In the genomic region with DNA sequence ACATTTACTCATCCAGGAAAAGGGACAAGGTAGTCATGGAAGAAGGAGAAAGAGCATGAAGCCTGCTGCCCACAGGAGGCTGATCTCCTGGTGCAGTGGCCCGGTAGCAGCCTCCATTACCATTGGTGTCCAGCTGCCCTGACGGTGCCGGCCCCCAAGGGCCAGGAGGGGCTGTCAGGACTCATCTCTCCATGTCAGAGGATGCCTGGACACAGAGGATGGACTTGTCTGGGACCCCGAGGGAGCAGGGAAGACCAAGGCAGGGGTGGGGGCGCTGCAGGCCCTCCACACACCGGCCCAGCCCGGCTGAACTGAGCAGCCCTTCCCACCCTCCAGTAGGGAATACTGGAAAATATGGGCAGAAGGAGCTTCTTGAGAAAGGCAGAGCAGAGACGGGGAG, we compare ENCODE assay signal across 23 cellular contexts. TPM values are rescaled to one million over a fixed set of nuclear protein-coding genes. Genes with fewer than 3 reads are reported as not detected.
DNase-seq lines count a peak whose midpoint lies in the region; TF ChIP-seq lines count a peak whose summit lies in the region.
"Had no signal": no experiment of that assay in that cellular context is flagged by ENCODE, and none has a peak within 500 bp of the region (broad histone marks: within the 10 kb centered on the region; RNA-seq: fewer than 3 reads in every experiment).

No MANE protein-coding gene starts in this region.

- H3K36me3 ChIP-seq in mammary epithelial cell (ENCODE audit: insufficient read depth, low read length) (no peaks in the 10 kb centered on the region), transverse colon (no peaks in the 10 kb centered on the region)
- H3K36me3 ChIP-seq: BE2C; BLaER1 treated with 17β-estradiol and CSF1 and Interleukin-3, amounts not matched to agents 10 nM and 100 nM; HAP-1 had no signal

- H3K4me1 ChIP-seq in mammary epithelial cell (ENCODE audit: insufficient read depth, low read length) (no peaks in the 10 kb centered on the region), transverse colon (no peaks in the 10 kb centered on the region)
- H3K4me1 ChIP-seq: A549; BE2C; BLaER1 treated with 17β-estradiol and CSF1 and Interleukin-3, amounts not matched to agents 10 nM and 100 nM; HAP-1 had no signal

- H3K9me3 ChIP-seq in mammary epithelial cell (replicated peaks; ENCODE audit: insufficient read depth, low read length) (peaks cover 8% of the 10 kb centered on the region), transverse colon (no peaks in the 10 kb centered on the region)
- H3K9me3 ChIP-seq: A549, BE2C, HAP-1 had no signal

- 83% methylated on average over 8 of the region's 8 CpGs for WGBS in mammary epithelial cell (ENCODE audit: low coverage, missing lambda C conversion rate)
- WGBS in transverse colon (ENCODE audit: low coverage in 1 of 2), 2 donors, result 70 to 85% methylated on average over 2 to 8 of the region's 8 CpGs

- H3K9me3 Mint-ChIP-seq in MCF 10A (ENCODE audit: unreplicated experiment), result no peaks in the 10 kb centered on the region
- H3K9me3 Mint-ChIP-seq in osteocyte (ENCODE audit: unreplicated experiment), result peaks cover 33% of the 10 kb centered on the region
- H3K9me3 Mint-ChIP-seq: CD4-positive, alpha-beta T cell had no signal

- no peak for TF ChIP-seq CTCF in MCF 10A (IDR thresholded peaks at IDR 0.05; ENCODE audit: unreplicated experiment)
- TF ChIP-seq CTCF in mammary epithelial cell (conservative IDR thresholded peaks at IDR 0.05 in 1 of 2, IDR thresholded peaks at IDR 0.05 in 1 of 2; ENCODE audit: extremely low read depth in 1 of 2, insufficient read depth in 1 of 2, low read depth in 1 of 2, low read length in 2 of 2), result no peak
- no peak for TF ChIP-seq CTCF in coronary artery (IDR thresholded peaks at IDR 0.05)
- TF ChIP-seq CTCF in osteocyte (IDR thresholded peaks at IDR 0.05), result no peak
- TF ChIP-seq CTCF in transverse colon (IDR thresholded peaks at IDR 0.05), result no peak

- no peak overlapping the region for H3K4me3 ChIP-seq in mammary epithelial cell (replicated peaks in 1 of 3; ENCODE audit: insufficient read depth in 1 of 3, low read depth in 2 of 3, low read length in 3 of 3)
- no peak overlapping the region for H3K4me3 ChIP-seq in coronary artery
- no peak overlapping the region for H3K4me3 ChIP-seq in transverse colon
- H3K4me3 ChIP-seq: A549; BLaER1 treated with 17β-estradiol and CSF1 and Interleukin-3, amounts not matched to agents 10 nM and 100 nM; GM23338; HAP-1 had no signal

- no peak overlapping the region for H2AFZ ChIP-seq in mammary epithelial cell (ENCODE audit: low read depth, low read length)
- H2AFZ ChIP-seq: GM23338 had no signal

- no peak for TF ChIP-seq EP300 in transverse colon (IDR thresholded peaks at IDR 0.05; ENCODE audit: low read depth)

- BruUV-seq in MCF 10A (replicated peaks; lab: Mats Ljungman, UMichigan) (no TSS peak), mammary epithelial cell (replicated peaks; lab: Mats Ljungman, UMichigan) (no TSS peak)

- dilution Hi-C loops in mammary epithelial cell (cut with HindIII; ENCODE audit: low sequenced_read_pairs), result no loop called here

- no peaks in the 10 kb centered on the region for H4K20me1 ChIP-seq in mammary epithelial cell (ENCODE audit: insufficient read depth, low read length)
- H4K20me1 ChIP-seq: BLaER1 treated with 17β-estradiol and CSF1 and Interleukin-3, amounts not matched to agents 10 nM and 100 nM had no signal

- H3K79me2 ChIP-seq in mammary epithelial cell (ENCODE audit: insufficient read depth, low read length), result no peaks in the 10 kb centered on the region

- H3K27me3 ChIP-seq in mammary epithelial cell (ENCODE audit: insufficient read depth, low read length) (no peaks in the 10 kb centered on the region), transverse colon (no peaks in the 10 kb centered on the region)
- H3K27me3 ChIP-seq: BE2C; BLaER1 treated with 17β-estradiol and CSF1 and Interleukin-3, amounts not matched to agents 10 nM and 100 nM had no signal

- CTCF ChIA-PET in MCF 10A (lab: Yijun Ruan, JAX), result interaction anchor here (0.6 kb wide), 1 partner anchor 457 kb away, joined by 3 read pairs; no protein-coding TSS in a partner anchor
- CTCF ChIA-PET in mammary epithelial cell (lab: Charles Lee; ENCODE audit: low non-redundant PET), result no interaction called here

- in situ Hi-C loops in mammary epithelial cell (cut with MboI; ENCODE audit: low sequenced_read_pairs in 2 of 2), result no loop called here
- in situ Hi-C loops in transverse colon (cut with MboI; ENCODE audit: low pct_ligation_motif_present in 1 of 4, low pct_unique_long_range_greater_than_20kb in 1 of 4, low sequenced_read_pairs in 3 of 4), result no loop called here

- peaks cover 27% of the 10 kb centered on the region for H3K4me1 Mint-ChIP-seq in MCF 10A (ENCODE audit: insufficient read depth, unreplicated experiment)
- no peaks in the 10 kb centered on the region for H3K4me1 Mint-ChIP-seq in osteocyte (ENCODE audit: unreplicated experiment)
- H3K4me1 Mint-ChIP-seq: CD14-positive monocyte; CD8-positive, alpha-beta memory T cell; GM23338 had no signal

- H3K9ac ChIP-seq in mammary epithelial cell (ENCODE audit: insufficient read depth, low read length), result no peak overlapping the region
- H3K9ac ChIP-seq: BLaER1 treated with 17β-estradiol and CSF1 and Interleukin-3, amounts not matched to agents 10 nM and 100 nM had no signal

- H3K27me3 Mint-ChIP-seq in MCF 10A (ENCODE audit: insufficient read depth, unreplicated experiment) (no peaks in the 10 kb centered on the region), osteocyte (ENCODE audit: unreplicated experiment) (no peaks in the 10 kb centered on the region)
- H3K27me3 Mint-ChIP-seq: CD4-positive, alpha-beta T cell; CD8-positive, alpha-beta memory T cell had no signal

- peak overlapping the region; percentile 74 for H3K27ac Mint-ChIP-seq in MCF 10A (ENCODE audit: low read depth, unreplicated experiment)
- no peak overlapping the region for H3K27ac Mint-ChIP-seq in osteocyte (ENCODE audit: unreplicated experiment)
- H3K27ac Mint-ChIP-seq: CD14-positive monocyte; CD4-positive, alpha-beta T cell; CD8-positive, alpha-beta memory T cell; GM23338 had no signal

- no peak for TF ChIP-seq POLR2A in transverse colon (IDR thresholded peaks at IDR 0.05)

- intact Hi-C loops in MCF 10A (cut with micrococcal nuclease) (no loop called here), mammary epithelial cell (cut with micrococcal nuclease) (no loop called here), transverse colon (cut with DNase I; ENCODE audit: low total_unique reads) (no loop called here)

- no peak overlapping the region for H3K4me2 ChIP-seq in mammary epithelial cell (ENCODE audit: insufficient read depth, low read depth, low read length)
- H3K4me2 ChIP-seq: A549; BLaER1 treated with 17β-estradiol and CSF1 and Interleukin-3, amounts not matched to agents 10 nM and 100 nM; GM23338 had no signal

- H3K4me3 Mint-ChIP-seq in MCF 10A (ENCODE audit: unreplicated experiment), result no peak overlapping the region
- H3K4me3 Mint-ChIP-seq in osteocyte (ENCODE audit: unreplicated experiment), result no peak overlapping the region
- H3K4me3 Mint-ChIP-seq: CD14-positive monocyte; CD4-positive, alpha-beta T cell; CD8-positive, alpha-beta memory T cell; GM23338 had no signal

- POLR2A ChIA-PET in MCF 10A (lab: Yijun Ruan, JAX), result no interaction called here

- H3K27ac ChIP-seq in mammary epithelial cell (ENCODE audit: insufficient read depth, low read depth, low read length), result no peak overlapping the region
- no peak overlapping the region for H3K27ac ChIP-seq in coronary artery
- H3K27ac ChIP-seq in transverse colon, result no peak overlapping the region
- H3K27ac ChIP-seq: A549; BLaER1 treated with 17β-estradiol and CSF1 and Interleukin-3, amounts not matched to agents 10 nM and 100 nM had no signal

- peaks cover 11% of the 10 kb centered on the region for H3K36me3 Mint-ChIP-seq in MCF 10A (ENCODE audit: insufficient read depth, unreplicated experiment)
- no peaks in the 10 kb centered on the region for H3K36me3 Mint-ChIP-seq in osteocyte (ENCODE audit: unreplicated experiment)
- H3K36me3 Mint-ChIP-seq: CD14-positive monocyte; CD8-positive, alpha-beta memory T cell had no signal

- no peak for DNase-seq in MCF 10A (ENCODE audit: unreplicated experiment)
- DNase-seq in mammary epithelial cell, result no peak
- DNase-seq in coronary artery (ENCODE audit: low spot score), result peak; percentile 67
- DNase-seq in osteocyte (ENCODE audit: extremely low spot score, unreplicated experiment), result peak; percentile 62
- DNase-seq in NCI-H526 (lab: John Stamatoyannopoulos, UW), result no peak
- no peak for DNase-seq in transverse colon
- DNase-seq in activated CD8-positive, alpha-beta memory T cell treated with anti-CD3 and anti-CD28 coated beads for 24 hours, result no peak
- DNase-seq: 8988T; ACHN; AML-193; BE2C; CD4-positive, alpha-beta T cell; CD8-positive, alpha-beta memory T cell; DMS 273 treated with DMSO at 0.1 percent for 48 hours; DMS79; EL; GF-D8 had no signal

RNA-seq across cellular contexts. Expression of a gene that starts 52.2 kb away (rescaled TPM):
- total RNA-seq in MCF 10A (2022) (35.4 and 43.4 TPM in 2 replicates), mammary epithelial cell (10 to 100 TPM; 41.5 to 69.0 TPM), osteocyte (17.1 and 17.5 TPM in 2 replicates), transverse colon (not detected)
- 18.4 TPM for polyA plus RNA-seq in mammary epithelial cell
- polyA minus RNA-seq in mammary epithelial cell, result 4.8 TPM
- total RNA-seq: CD4-positive, alpha-beta T cell; CD8-positive, alpha-beta memory T cell; H4 had no signal
- polyA plus RNA-seq: CD14-positive monocyte; CD8-positive, alpha-beta memory T cell had no signal

Comparison
In these comparisons a context has a peak if more than half of its experiments do, and no peak if none do; other contexts are left out.
1. DNase-seq: peak in coronary artery (single experiment) and osteocyte (single experiment); none in MCF 10A (single experiment), mammary epithelial cell (single experiment), NCI-H526 (0 of 2), transverse colon (single experiment) and activated CD8-positive, alpha-beta memory T cell treated with anti-CD3 and anti-CD28 coated beads for 24 hours (single experiment).
2. RNA of a gene that starts 52.2 kb away (total RNA-seq): 41.5 to 69.0 TPM in mammary epithelial cell, 35.4 to 43.4 TPM in MCF 10A and 17.1 to 17.5 TPM in osteocyte; not detected in transverse colon; every median in the first group is over 10 times any median in the second.